Comparison of ENCODE assay signal across 9 cellular contexts in genomic region chr10:125212150-125212809, GRCh38.
"Had no signal": no experiment of that assay in that cellular context is flagged by ENCODE, and none has a peak within 500 bp of the region (broad histone marks: within the 10 kb centered on the region; RNA-seq: fewer than 3 reads in every experiment).

No MANE protein-coding gene starts in this region.

- H3K9me3 Mint-ChIP-seq: GM23338, H9, HFFc6 had no signal

- H3K27ac Mint-ChIP-seq: GM23338, H9, HFFc6 had no signal

- H3K4me3 Mint-ChIP-seq: GM23338, H9, HFFc6 had no signal

- H3K9me3 ChIP-seq: HAP-1 had no signal

- H3K36me3 ChIP-seq: HAP-1 had no signal

- ATAC-seq: GM23338, HCT116 had no signal

- H3K9ac ChIP-seq: GM23248 had no signal

- H2AFZ ChIP-seq: GM23248, GM23338 had no signal

- H3K4me1 Mint-ChIP-seq: GM23338, H9 had no signal

- H3K27ac ChIP-seq: GM23248 had no signal

- DNase-seq: GM23248, GOT3, H7, H9, HCEC 1CT, HFFc6 had no signal

- H3K4me3 ChIP-seq: GM23248, GM23338, HAP-1 had no signal

- H3K4me2 ChIP-seq: GM23338 had no signal
